ENCODE assay signal across 11 cellular contexts in the genomic region with DNA sequence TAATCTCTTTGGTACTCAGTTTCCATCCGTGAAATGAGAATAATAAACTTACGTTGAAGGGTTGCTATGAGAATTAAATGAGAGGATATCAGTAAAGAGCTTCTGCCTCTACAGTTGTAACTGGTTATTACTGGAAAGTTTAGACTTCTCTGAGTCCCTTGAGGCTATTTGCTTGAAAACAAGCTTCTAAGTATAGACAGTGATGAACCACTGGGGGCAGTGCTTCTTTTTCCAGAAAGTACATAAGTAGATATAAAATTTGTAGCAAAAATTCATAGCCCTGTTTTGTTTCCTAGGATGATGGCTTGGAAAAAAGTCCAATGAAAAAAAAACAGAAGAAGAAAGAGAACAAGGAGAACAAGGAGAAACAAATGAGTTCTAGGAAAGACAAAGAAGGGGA.
DNase-seq lines count a peak whose midpoint lies in the region; ATAC-seq, FAIRE-seq and TF ChIP-seq lines count a peak whose summit lies in the region.
"Had no signal": no experiment of that assay in that cellular context is flagged by ENCODE, and none has a peak within 500 bp of the region (broad histone marks: within the 10 kb centered on the region; RNA-seq: fewer than 3 reads in every experiment).

No MANE protein-coding gene starts in this region.

- FAIRE-seq in pancreas (lab: Jason Lieb, UNC): no peak

- H3K9ac ChIP-seq in Karpas-422 (ENCODE audit: low read length): no peak overlapping the region

- DNase-seq in GM12865 (ENCODE audit: low read depth): no peak
- DNase-seq in kidney epithelial cell (ENCODE audit: low read depth): no peak
- DNase-seq in pancreas: no peak
- DNase-seq in KG1 (lab: John Stamatoyannopoulos, UW): no peak
- no peak for DNase-seq in Karpas-422
- DNase-seq: activated naive CD8-positive, alpha-beta T cell treated with anti-CD3 and anti-CD28 coated beads, Interleukin-2, amount 10 ng/mL, durations not matched to agents 7 days and 5 days; NCI-H510A treated with DMSO at 0.1 percent for 48 hours had no signal

- H3K4me3 ChIP-seq in GM12865 (ENCODE audit: low read depth, low read length) (no peak overlapping the region), kidney epithelial cell (ENCODE audit: low read depth, low read length) (no peak overlapping the region), pancreas (no peak overlapping the region), Karpas-422 (ENCODE audit: low read length) (no peak overlapping the region)
- H3K4me3 ChIP-seq: SJSA1 had no signal

- H3K27me3 ChIP-seq in kidney epithelial cell (ENCODE audit: control insufficient read depth, insufficient read depth, low read length) (no peaks in the 10 kb centered on the region), pancreas (no peaks in the 10 kb centered on the region), Karpas-422 (ENCODE audit: low read length) (no peaks in the 10 kb centered on the region)
- H3K27me3 ChIP-seq: SJSA1 had no signal

- H3K4me1 ChIP-seq in pancreas (no peaks in the 10 kb centered on the region), Karpas-422 (ENCODE audit: low read length) (no peaks in the 10 kb centered on the region)
- H3K4me1 ChIP-seq: SJSA1 had no signal

- H3K9me2 ChIP-seq in Karpas-422 (replicated peaks; ENCODE audit: insufficient read depth, low read length): no peaks in the 10 kb centered on the region

- intact Hi-C loops in pancreas (cut with DNase I): loop anchor here in 2 of 3 donors (10.0 kb wide), 1 partner anchor 47 kb away; no protein-coding TSS in a partner anchor

- TF ChIP-seq CTCF in C4-2B (conservative IDR thresholded peaks at IDR 0.05) (peak; percentile 24; the same call in 1 of the 2 replicates), GM12865 (IDR thresholded peaks at IDR 0.05; ENCODE audit: insufficient read depth, low read depth, low read length, missing control alignments) (peak; percentile 7), VCaP (conservative IDR thresholded peaks at IDR 0.05) (peak; percentile 40), kidney epithelial cell (IDR thresholded peaks at IDR 0.05; ENCODE audit: insufficient read depth, low read length, poor library complexity, severe bottlenecking) (peak; percentile 3), pancreas (IDR thresholded peaks at IDR 0.05) (no peak)

- no peak overlapping the region for H2AFZ ChIP-seq in Karpas-422 (ENCODE audit: low read length)

- H3K79me2 ChIP-seq in Karpas-422 (ENCODE audit: low read length): no peaks in the 10 kb centered on the region

- 95 to 98% methylated on average over 2 of the region's 2 CpGs for WGBS in pancreas, 2 donors

- H3K27ac ChIP-seq in C4-2B (no peak overlapping the region), VCaP (no peak overlapping the region), pancreas (no peak overlapping the region), Karpas-422 (ENCODE audit: low read length) (no peak overlapping the region)
- H3K27ac ChIP-seq: SJSA1 had no signal

- ATAC-seq in pancreas: no peak
- ATAC-seq: activated CD4-positive, CD25-positive, alpha-beta regulatory T cell treated with anti-CD3 and anti-CD28 coated beads, Interleukin-2, amount 50 U/mL, for 24 hours had no signal

- no peak overlapping the region for H3K4me2 ChIP-seq in Karpas-422 (ENCODE audit: low read depth, low read length, poor library complexity, severe bottlenecking)

- H3K9me3 ChIP-seq in pancreas: no peaks in the 10 kb centered on the region
- no peaks in the 10 kb centered on the region for H3K9me3 ChIP-seq in Karpas-422 (ENCODE audit: low read length)
- H3K9me3 ChIP-seq: SJSA1 had no signal

- peaks cover 7% of the 10 kb centered on the region for H3K36me3 ChIP-seq in kidney epithelial cell (ENCODE audit: control insufficient read depth, insufficient read depth, low read length)
- peaks cover 15 to 85% (median 55%) of the 10 kb centered on the region in 3 donors for H3K36me3 ChIP-seq in pancreas
- H3K36me3 ChIP-seq in Karpas-422 (ENCODE audit: insufficient read depth, low read length): peaks cover 16% of the 10 kb centered on the region; the same call in 1 of the 2 replicates

- H4K20me1 ChIP-seq in Karpas-422 (ENCODE audit: insufficient read depth, low read depth, low read length): no peaks in the 10 kb centered on the region

Comparison
In these comparisons a context has a peak if more than half of its experiments do, and no peak if none do; other contexts are left out.
1. CTCF ChIP-seq: peak in C4-2B (single experiment), GM12865 (single experiment), VCaP (single experiment) and kidney epithelial cell (single experiment); none in pancreas (0 of 4).